26 cellular contexts compared by ENCODE assay signal in the genomic region with DNA sequence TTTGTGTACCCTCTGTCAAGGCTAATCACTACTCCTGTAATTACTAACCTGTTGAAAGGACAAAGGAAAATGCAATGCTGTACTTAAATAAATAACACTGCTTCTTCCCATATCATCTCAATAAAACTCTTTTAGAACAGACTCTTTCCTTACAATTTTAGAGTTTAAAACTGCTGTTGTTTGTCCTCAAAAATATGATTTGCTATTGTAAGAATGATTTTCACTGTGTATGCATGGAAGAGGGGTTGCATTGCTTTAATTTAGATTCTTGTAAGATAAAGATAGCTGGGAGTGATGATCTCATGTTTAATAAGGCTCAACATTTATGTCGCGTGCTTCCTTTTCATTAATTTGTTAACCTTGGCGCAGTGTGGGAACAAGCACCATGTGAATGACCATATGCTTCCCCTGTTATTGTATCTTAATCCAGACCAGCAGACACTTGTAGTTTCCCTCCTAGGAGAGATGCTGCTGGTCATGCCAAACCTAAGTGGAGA.
DNase-seq lines count a peak whose midpoint lies in the region; TF ChIP-seq lines count a peak whose summit lies in the region.
"Had no signal": no experiment of that assay in that cellular context is flagged by ENCODE, and none has a peak within 500 bp of the region (broad histone marks: within the 10 kb centered on the region; RNA-seq: fewer than 3 reads in every experiment).

No MANE protein-coding gene starts in this region.

- H3K4me3 Mint-ChIP-seq in endothelial cell (ENCODE audit: unreplicated experiment) (no peak overlapping the region), immature natural killer cell (no peak overlapping the region)
- H3K4me3 Mint-ChIP-seq: activated CD4-positive, alpha-beta T cell treated with anti-CD3 and anti-CD28 coated beads, Interleukin-2, amount 10 ng/mL, durations not matched to agents 24 days and 14 days; brain; CD4-positive, CD25-positive, alpha-beta regulatory T cell; mesothelial cell of epicardium; naive thymus-derived CD8-positive, alpha-beta T cell had no signal

- no peaks in the 10 kb centered on the region for H3K36me3 Mint-ChIP-seq in endothelial cell (ENCODE audit: low read depth, unreplicated experiment)
- no peaks in the 10 kb centered on the region for H3K36me3 Mint-ChIP-seq in immature natural killer cell
- H3K36me3 Mint-ChIP-seq: brain; CD4-positive, CD25-positive, alpha-beta regulatory T cell; mesothelial cell of epicardium; naive thymus-derived CD8-positive, alpha-beta T cell had no signal

- peak overlapping the region; percentile 45 for H3K27ac Mint-ChIP-seq in endothelial cell (ENCODE audit: unreplicated experiment)
- H3K27ac Mint-ChIP-seq in immature natural killer cell = no peak overlapping the region
- H3K27ac Mint-ChIP-seq: activated CD4-positive, alpha-beta T cell treated with anti-CD3 and anti-CD28 coated beads, Interleukin-2, amount 10 ng/mL, durations not matched to agents 24 days and 14 days; CD4-positive, CD25-positive, alpha-beta regulatory T cell; mesothelial cell of epicardium had no signal

- TF ChIP-seq CTCF in AG09319 (IDR thresholded peaks at IDR 0.05; ENCODE audit: low read depth, low read length) = no peak
- no peak for TF ChIP-seq CTCF in endothelial cell (IDR thresholded peaks at IDR 0.05; ENCODE audit: unreplicated experiment)

- DNase-seq in AG09319 (ENCODE audit: extremely low read depth, low read depth) = peak; percentile 29
- peak; percentile 26 for DNase-seq in H4 (ENCODE audit: low spot score)
- peak; percentile 83 for DNase-seq in NCI-H748 (lab: John Stamatoyannopoulos, UW; ENCODE audit: unreplicated experiment)
- no peak for DNase-seq in endothelial cell (ENCODE audit: low spot score)
- no peak for DNase-seq in kidney tubule cell (ENCODE audit: low spot score)
- no peak for DNase-seq in stimulated activated CD4-positive, alpha-beta T cell treated with anti-CD3 and anti-CD28 coated beads, Interleukin-2, amount 100 ng/mL, for 24 hours
- no peak for DNase-seq in hippocampal formation (lab: John Stamatoyannopoulos, UW)
- no peak for DNase-seq in immature natural killer cell
- DNase-seq: activated CD4-positive, alpha-beta T cell treated with anti-CD3 and anti-CD28 coated beads, Interleukin-2, amount 10 ng/mL, durations not matched to agents 24 days and 14 days; activated naive CD4-positive, alpha-beta T cell; activated T-cell treated with anti-CD3 and anti-CD28 coated beads, Interleukin-2, amount 50 U/mL, for 48 hours; DMS153; effector CD4-positive, alpha-beta T cell; GDM1; GOT3; naive thymus-derived CD8-positive, alpha-beta T cell; NCI-H1092 treated with DMSO at 0.1 percent for 48 hours; NCI-H2029; NCI-H345; SK-N-SH; small intestine; stimulated activated CD4-positive, alpha-beta T cell treated with anti-CD3 and anti-CD28 coated beads, Interleukin-1b, Interleukin-23, amount 100 ng/mL, for 48 hours; upper lobe of right lung had no signal

- H3K9me3 Mint-ChIP-seq in endothelial cell (ENCODE audit: unreplicated experiment) (no peaks in the 10 kb centered on the region), immature natural killer cell (no peaks in the 10 kb centered on the region)
- H3K9me3 Mint-ChIP-seq: mesothelial cell of epicardium; naive thymus-derived CD8-positive, alpha-beta T cell had no signal

- H3K4me1 Mint-ChIP-seq in endothelial cell (ENCODE audit: unreplicated experiment) (peaks cover 33% of the 10 kb centered on the region), immature natural killer cell (peaks cover 8 to 17% of the 10 kb centered on the region in 2 donors)

- H3K27me3 Mint-ChIP-seq in endothelial cell (ENCODE audit: unreplicated experiment) (no peaks in the 10 kb centered on the region), immature natural killer cell (ENCODE audit: low read depth in 3 of 3) (peaks cover 0 to 8% (median 3%) of the 10 kb centered on the region in 3 donors)
- H3K27me3 Mint-ChIP-seq: brain; CD4-positive, CD25-positive, alpha-beta regulatory T cell had no signal

Comparison
In these comparisons a context has a peak if more than half of its experiments do, and no peak if none do; other contexts are left out.
1. DNase-seq: peak in AG09319 (single experiment), H4 (single experiment) and NCI-H748 (single experiment); none in endothelial cell (single experiment), kidney tubule cell (single experiment), stimulated activated CD4-positive, alpha-beta T cell treated with anti-CD3 and anti-CD28 coated beads, Interleukin-2, amount 100 ng/mL, for 24 hours (0 of 2), hippocampal formation (0 of 2) and immature natural killer cell (0 of 3).